Comparison of ENCODE assay signal across 14 cellular contexts in the genomic region with DNA sequence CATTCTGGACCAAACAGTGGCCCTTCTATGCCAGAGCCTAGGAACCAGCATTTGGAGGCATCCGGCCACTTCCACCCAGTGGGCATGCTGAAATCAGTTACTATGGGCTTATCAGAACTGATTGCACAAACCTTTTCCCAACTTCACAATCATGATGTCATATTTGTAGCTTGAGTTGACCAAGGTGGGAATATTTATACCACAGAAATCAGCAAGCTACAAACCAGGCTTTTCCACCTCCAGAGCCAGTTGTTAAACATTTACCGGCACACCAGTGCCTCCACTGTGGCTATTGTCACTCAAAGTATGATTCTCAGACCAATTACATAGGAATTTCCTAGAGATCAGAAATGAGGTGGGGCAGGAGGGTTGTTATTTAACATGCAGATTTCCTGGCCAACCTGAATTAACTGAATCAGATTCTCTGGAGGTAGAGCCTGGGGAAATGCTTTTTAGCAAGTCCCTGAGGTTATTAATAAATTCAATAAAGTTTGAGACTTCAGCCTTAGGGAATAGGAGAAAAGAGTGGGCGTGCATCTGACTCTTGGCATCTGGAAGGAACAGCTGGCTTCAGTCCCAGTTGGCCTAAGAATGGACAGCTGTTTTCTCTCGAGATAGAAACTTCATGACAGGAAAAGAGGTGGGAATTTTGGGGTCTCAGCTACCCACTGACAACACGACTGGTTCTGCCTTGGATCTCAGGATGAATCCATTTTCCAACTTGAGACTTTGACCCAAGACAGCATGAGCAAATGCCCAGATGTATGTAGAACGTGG.
A peak's percentile ranks its signal among the peaks of the same experiment; 100 is the strongest.
DNase-seq lines count a peak whose midpoint lies in the region; ATAC-seq, FAIRE-seq and TF ChIP-seq lines count a peak whose summit lies in the region.
"Had no signal": no experiment of that assay in that cellular context is flagged by ENCODE, and none has a peak within 500 bp of the region (broad histone marks: within the 10 kb centered on the region; RNA-seq: fewer than 3 reads in every experiment).

No MANE protein-coding gene starts in this region.

- no peak for TF ChIP-seq RAD21 in SK-N-SH (IDR thresholded peaks at IDR 0.05; ENCODE audit: low read length)

- H3K27me3 Mint-ChIP-seq in naive thymus-derived CD8-positive, alpha-beta T cell, result no peaks in the 10 kb centered on the region
- H3K27me3 Mint-ChIP-seq: activated CD8-positive, alpha-beta memory T cell treated with anti-CD3 and anti-CD28 coated beads, Interleukin-2, amount 10 ng/mL, durations not matched to agents 7 days and 5 days had no signal

- H3F3A ChIP-seq in SK-N-SH (replicated peaks; ENCODE audit: insufficient read depth), result no peaks in the 10 kb centered on the region

- H3K36me3 ChIP-seq in SK-N-SH (replicated peaks in 1 of 2; ENCODE audit: control insufficient read depth in 1 of 2, insufficient read depth in 2 of 2, low read length in 1 of 2) (no peaks in the 10 kb centered on the region), uterus (no peaks in the 10 kb centered on the region), colonic mucosa (no peaks in the 10 kb centered on the region)

- TF ChIP-seq CTCF in SK-N-SH (IDR thresholded peaks at IDR 0.05), result no peak
- TF ChIP-seq CTCF in foreskin fibroblast (IDR thresholded peaks at IDR 0.05; ENCODE audit: low read depth, low read length), result no peak
- TF ChIP-seq CTCF in uterus (IDR thresholded peaks at IDR 0.05), result no peak
- no peak for TF ChIP-seq CTCF in colonic mucosa (IDR thresholded peaks at IDR 0.05)

- CTCF ChIA-PET in SK-N-SH (lab: Yijun Ruan, JAX), result interaction anchor here (1.1 to 1.7 kb wide), 3 partner anchors 10 to 297 kb away, joined by 3 to 4 read pairs (median 4); no protein-coding TSS in a partner anchor

- H3K36me3 Mint-ChIP-seq in naive thymus-derived CD8-positive, alpha-beta T cell, result no peaks in the 10 kb centered on the region
- H3K36me3 Mint-ChIP-seq: activated CD8-positive, alpha-beta memory T cell treated with anti-CD3 and anti-CD28 coated beads, Interleukin-2, amount 10 ng/mL, durations not matched to agents 7 days and 5 days had no signal

- H3K4me3 Mint-ChIP-seq in naive thymus-derived CD8-positive, alpha-beta T cell, result peak overlapping the region in 9 of 10 donors; percentile 2 to 75 (median 55)
- H3K4me3 Mint-ChIP-seq: activated CD8-positive, alpha-beta memory T cell treated with anti-CD3 and anti-CD28 coated beads, Interleukin-2, amount 10 ng/mL, durations not matched to agents 7 days and 5 days had no signal

- peak overlapping the region in 8 of 10 donors; percentile 21 to 92 (median 68) for H3K27ac Mint-ChIP-seq in naive thymus-derived CD8-positive, alpha-beta T cell
- H3K27ac Mint-ChIP-seq: activated CD8-positive, alpha-beta memory T cell treated with anti-CD3 and anti-CD28 coated beads, Interleukin-2, amount 10 ng/mL, durations not matched to agents 7 days and 5 days had no signal

- intact Hi-C loops in uterus (cut with DNase I; ENCODE audit: low total_unique reads), result no loop called here
- intact Hi-C loops in colonic mucosa (cut with DNase I), result no loop called here

- ATAC-seq in SK-N-SH treated with all-trans-retinoic acid at 6 μM for 48 hours, result no peak; the same call in 2 of the 3 replicates
- ATAC-seq in naive thymus-derived CD8-positive, alpha-beta T cell, result no peak
- ATAC-seq: activated CD8-positive, alpha-beta memory T cell treated with anti-CD3 and anti-CD28 coated beads, Interleukin-2, amount 10 ng/mL, durations not matched to agents 7 days and 5 days had no signal

- WGBS in SK-N-SH (ENCODE audit: low lambda C conversion rate), result 74% methylated on average over 6 of the region's 6 CpGs

- H3K9me2 ChIP-seq in SK-N-SH, result no peaks in the 10 kb centered on the region

- H3K4me3 ChIP-seq in SK-N-SH (ENCODE audit: low read depth in 2 of 2, low read length in 1 of 2) (no peak overlapping the region), foreskin fibroblast (ENCODE audit: low read depth in 1 of 2, low read length in 2 of 2) (no peak overlapping the region), uterus (no peak overlapping the region), colonic mucosa (no peak overlapping the region)

- no peaks in the 10 kb centered on the region for H3K79me2 ChIP-seq in SK-N-SH (ENCODE audit: insufficient read depth)

- no peak for DNase-seq in SK-N-SH
- peak; percentile 53 to 80 for DNase-seq in foreskin fibroblast
- no peak for DNase-seq in naive thymus-derived CD8-positive, alpha-beta T cell
- DNase-seq in uterus, result peak in 1 of 2 donors; percentile 53
- no peak for DNase-seq in colonic mucosa
- no peak for DNase-seq in H54 (ENCODE audit: insufficient read length, low spot score)
- no peak for DNase-seq in T-helper 9 cell
- DNase-seq: 8988T; activated CD8-positive, alpha-beta memory T cell treated with anti-CD3 and anti-CD28 coated beads, Interleukin-2, amount 10 ng/mL, durations not matched to agents 7 days and 5 days; H7; NCI-H526; nucleus accumbens; T-helper 1 cell had no signal

- no peak for FAIRE-seq in H54 (lab: Jason Lieb, UNC)

- peaks cover 14 to 55% (median 39%) of the 10 kb centered on the region in 4 donors for H3K4me1 Mint-ChIP-seq in naive thymus-derived CD8-positive, alpha-beta T cell
- H3K4me1 Mint-ChIP-seq: activated CD8-positive, alpha-beta memory T cell treated with anti-CD3 and anti-CD28 coated beads, Interleukin-2, amount 10 ng/mL, durations not matched to agents 7 days and 5 days had no signal

- no peak for TF ChIP-seq EP300 in SK-N-SH (IDR thresholded peaks at IDR 0.05; ENCODE audit: borderline replicate concordance in 1 of 2, low read depth in 1 of 2, low read length in 1 of 2)

- no peak overlapping the region for H3K9ac ChIP-seq in SK-N-SH
- peak overlapping the region in 1 of 2 donors; percentile 14 for H3K9ac ChIP-seq in colonic mucosa (ENCODE audit: low read depth in 2 of 2, low read length in 2 of 2)

- TF ChIP-seq POLR2A in uterus (IDR thresholded peaks at IDR 0.05) (no peak), H54 (IDR thresholded peaks at IDR 0.05; ENCODE audit: low read depth, low read length) (no peak)

- H4K20me1 ChIP-seq in SK-N-SH (ENCODE audit: insufficient read depth), result no peaks in the 10 kb centered on the region

- POLR2A ChIA-PET in SK-N-SH (lab: Yijun Ruan, JAX), result no interaction called here
- POLR2A ChIA-PET in naive thymus-derived CD8-positive, alpha-beta T cell (lab: Charles Lee), result interaction anchor here (0.6 to 7.4 kb wide), 5 partner anchors 13 to 297 kb away, joined by 3 to 53 read pairs (median 4); no protein-coding TSS in a partner anchor

- H3K27ac ChIP-seq in SK-N-SH (ENCODE audit: low read depth in 2 of 2, low read length in 1 of 2) (peak overlapping the region in 1 of 2 experiments; percentile 28; a peak in 2 of 4 replicates), uterus (peak overlapping the region; percentile 89 to 92), colonic mucosa (no peak overlapping the region)

- H3K9me3 Mint-ChIP-seq in naive thymus-derived CD8-positive, alpha-beta T cell, result no peaks in the 10 kb centered on the region

- H3K9me3 ChIP-seq in SK-N-SH, result no peaks in the 10 kb centered on the region
- no peaks in the 10 kb centered on the region for H3K9me3 ChIP-seq in uterus
- H3K9me3 ChIP-seq in colonic mucosa, result no peaks in the 10 kb centered on the region

- no peak overlapping the region for H2AFZ ChIP-seq in SK-N-SH (ENCODE audit: low read depth)

- H3K4me1 ChIP-seq in SK-N-SH (ENCODE audit: control insufficient read depth in 1 of 2, insufficient read depth in 2 of 2, low read depth in 1 of 2, low read length in 1 of 2) (peaks cover 11 to 21% of the 10 kb centered on the region in 2 experiments; a peak in 2 of 4 replicates), uterus (peaks cover 27 to 47% of the 10 kb centered on the region in 2 donors), colonic mucosa (peaks cover 4% of the 10 kb centered on the region)

- no peaks in the 10 kb centered on the region for H3K27me3 ChIP-seq in SK-N-SH (ENCODE audit: insufficient read depth)
- no peaks in the 10 kb centered on the region for H3K27me3 ChIP-seq in uterus
- H3K27me3 ChIP-seq in colonic mucosa, result no peaks in the 10 kb centered on the region

- no peak overlapping the region for H3K4me2 ChIP-seq in SK-N-SH

TF ChIP-seq in SK-N-SH, 30 proteins besides CTCF, POLR2A, EP300 and RAD21 (continues in another document):
- TF ChIP-seq FOXM1 (IDR thresholded peaks at IDR 0.05; ENCODE audit: low read depth) (no peak), EZH2phosphoT487 (IDR thresholded peaks at IDR 0.05; ENCODE audit: borderline replicate concordance, low read depth) (no peak), SMC3 (IDR thresholded peaks at IDR 0.05; ENCODE audit: low read depth, low read length) (no peak), TCF12 (IDR thresholded peaks at IDR 0.05) (peak; percentile 31; the same call in 1 of the 2 replicates)

TF ChIP-seq in SK-N-SH treated with all-trans-retinoic acid at 6 μM for 48 hours, 23 proteins besides CTCF, POLR2A, EP300 and RAD21:
- TF ChIP-seq ZC3H10 (CRISPR knock-in tag; IDR thresholded peaks at IDR 0.05), result no peak
- TF ChIP-seq SNAI2 (CRISPR knock-in tag; IDR thresholded peaks at IDR 0.05), result no peak
- TF ChIP-seq, protein P1, sequence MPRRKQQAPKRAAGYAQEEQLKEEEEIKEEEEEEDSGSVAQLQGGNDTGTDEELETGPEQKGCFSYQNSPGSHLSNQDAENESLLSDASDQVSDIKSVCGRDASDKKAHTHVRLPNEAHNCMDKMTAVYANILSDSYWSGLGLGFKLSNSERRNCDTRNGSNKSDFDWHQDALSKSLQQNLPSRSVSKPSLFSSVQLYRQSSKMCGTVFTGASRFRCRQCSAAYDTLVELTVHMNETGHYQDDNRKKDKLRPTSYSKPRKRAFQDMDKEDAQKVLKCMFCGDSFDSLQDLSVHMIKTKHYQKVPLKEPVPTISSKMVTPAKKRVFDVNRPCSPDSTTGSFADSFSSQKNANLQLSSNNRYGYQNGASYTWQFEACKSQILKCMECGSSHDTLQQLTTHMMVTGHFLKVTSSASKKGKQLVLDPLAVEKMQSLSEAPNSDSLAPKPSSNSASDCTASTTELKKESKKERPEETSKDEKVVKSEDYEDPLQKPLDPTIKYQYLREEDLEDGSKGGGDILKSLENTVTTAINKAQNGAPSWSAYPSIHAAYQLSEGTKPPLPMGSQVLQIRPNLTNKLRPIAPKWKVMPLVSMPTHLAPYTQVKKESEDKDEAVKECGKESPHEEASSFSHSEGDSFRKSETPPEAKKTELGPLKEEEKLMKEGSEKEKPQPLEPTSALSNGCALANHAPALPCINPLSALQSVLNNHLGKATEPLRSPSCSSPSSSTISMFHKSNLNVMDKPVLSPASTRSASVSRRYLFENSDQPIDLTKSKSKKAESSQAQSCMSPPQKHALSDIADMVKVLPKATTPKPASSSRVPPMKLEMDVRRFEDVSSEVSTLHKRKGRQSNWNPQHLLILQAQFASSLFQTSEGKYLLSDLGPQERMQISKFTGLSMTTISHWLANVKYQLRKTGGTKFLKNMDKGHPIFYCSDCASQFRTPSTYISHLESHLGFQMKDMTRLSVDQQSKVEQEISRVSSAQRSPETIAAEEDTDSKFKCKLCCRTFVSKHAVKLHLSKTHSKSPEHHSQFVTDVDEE (CRISPR knock-in tag; IDR thresholded peaks at IDR 0.05), result no peak
- no peak for TF ChIP-seq ARNTL (CRISPR knock-in tag; IDR thresholded peaks at IDR 0.05; ENCODE audit: borderline replicate concordance, low read depth)
- no peak for TF ChIP-seq RARB (CRISPR knock-in tag; IDR thresholded peaks at IDR 0.05)

Comparison
In these comparisons a context has a peak if more than half of its experiments do, and no peak if none do; other contexts are left out.
1. DNase-seq: peak in foreskin fibroblast (2 of 2); none in SK-N-SH (single experiment), naive thymus-derived CD8-positive, alpha-beta T cell (0 of 10), colonic mucosa (single experiment), H54 (single experiment) and T-helper 9 cell (single experiment).